8 cellular contexts compared by ENCODE assay signal in genomic region chr9:121599186-121599871, GRCh38. TPM values are rescaled to one million over a fixed set of nuclear protein-coding genes. Genes with fewer than 3 reads are reported as not detected.
DNase-seq lines count a peak whose midpoint lies in the region; ATAC-seq, FAIRE-seq and TF ChIP-seq lines count a peak whose summit lies in the region.

No MANE protein-coding gene starts in this region.

- H3K9me3 ChIP-seq in stomach smooth muscle (ENCODE audit: control insufficient read depth in 2 of 2, low read length in 2 of 2): peaks cover 0 to 5% of the 10 kb centered on the region in 2 donors

- H3K27me3 ChIP-seq in stomach smooth muscle (ENCODE audit: control insufficient read depth in 1 of 2, insufficient read depth in 2 of 2, low read length in 2 of 2): no peaks in the 10 kb centered on the region

- in situ Hi-C loops in T47D (cut with HindIII; ENCODE audit: low pct_unique_long_range_greater_than_20kb, low sequenced_read_pairs): no loop called here

- H3K4me1 ChIP-seq in stomach smooth muscle (ENCODE audit: control insufficient read depth, insufficient read depth, low read length): peaks cover 49% of the 10 kb centered on the region

- no peak for ATAC-seq in HG03045 (IDR thresholded peaks at IDR 0.05; ENCODE audit: unreplicated experiment)
- no peak for ATAC-seq in HG03196 (IDR thresholded peaks at IDR 0.05; ENCODE audit: unreplicated experiment)

- peaks cover 0 to 2% of the 10 kb centered on the region in 2 donors for H3K36me3 ChIP-seq in stomach smooth muscle (ENCODE audit: control insufficient read depth in 2 of 2, insufficient read depth in 2 of 2, low read length in 2 of 2)

- DNase-seq in NCI-H2081 (lab: John Stamatoyannopoulos, UW) (peak; percentile 20 to 33), NCI-H2081 treated with DMSO at 0.1 percent for 48 hours (lab: John Stamatoyannopoulos, UW) (no peak), T47D (ENCODE audit: low read depth in 1 of 2, low spot score in 1 of 2) (peak; percentile 97 to 99), islet precursor cell (peak; percentile 95), GM12892 (ENCODE audit: insufficient read length) (no peak)

- TF ChIP-seq POLR2A in GM12892 (IDR thresholded peaks at IDR 0.05; ENCODE audit: low read depth, low read length): no peak

- peak overlapping the region; percentile 64 to 77 for H3K9ac ChIP-seq in stomach smooth muscle (ENCODE audit: low read length in 2 of 2)

- FAIRE-seq in GM12892 (lab: Jason Lieb, UNC): no peak

- peak overlapping the region; percentile 61 to 77 for H3K4me3 ChIP-seq in stomach smooth muscle (ENCODE audit: low read length in 2 of 2)

- peak overlapping the region; percentile 77 for H3K27ac ChIP-seq in stomach smooth muscle (ENCODE audit: low read length)

RNA-seq across cellular contexts. Expression of gene DAB2IP, which starts 52.1 kb away (rescaled TPM):
- polyA plus RNA-seq in GM12892 (2012; ENCODE audit: missing spikeins): 0.13 TPM

Comparison
In these comparisons a context has a peak if more than half of its experiments do, and no peak if none do; other contexts are left out.
1. DNase-seq: peak in NCI-H2081 (2 of 2), T47D (2 of 2) and islet precursor cell (single experiment); none in NCI-H2081 treated with DMSO at 0.1 percent for 48 hours (single experiment) and GM12892 (single experiment).